Comparison of ENCODE assay signal across 10 cellular contexts in genomic region chr1:152926091-152926490, GRCh38. TPM values are rescaled to one million over a fixed set of nuclear protein-coding genes. Genes with fewer than 3 reads are reported as not detected.
DNase-seq lines count a peak whose midpoint lies in the region; ATAC-seq, FAIRE-seq and TF ChIP-seq lines count a peak whose summit lies in the region.
"Had no signal": no experiment of that assay in that cellular context is flagged by ENCODE, and none has a peak within 500 bp of the region (broad histone marks: within the 10 kb centered on the region; RNA-seq: fewer than 3 reads in every experiment).

No MANE protein-coding gene starts in this region.

- no peaks in the 10 kb centered on the region for H3K9me3 Mint-ChIP-seq in activated T-cell treated with anti-CD3 and anti-CD28 coated beads, Interleukin-2, amount 50 U/mL, for 24 hours

- peak; percentile 80 for TF ChIP-seq CTCF in KMS-11 (conservative IDR thresholded peaks at IDR 0.05; ENCODE audit: low read depth, low read length)
- peak; percentile 76 for TF ChIP-seq CTCF in bronchial epithelial cell (IDR thresholded peaks at IDR 0.05; ENCODE audit: insufficient read depth, low read length, severe bottlenecking)

- no peaks in the 10 kb centered on the region for H3K4me1 Mint-ChIP-seq in activated T-cell treated with anti-CD3 and anti-CD28 coated beads, Interleukin-2, amount 50 U/mL, for 24 hours (ENCODE audit: low read depth)

- no peak overlapping the region for H3K27ac ChIP-seq in KMS-11

- no peaks in the 10 kb centered on the region for H3K4me1 ChIP-seq in KMS-11 (ENCODE audit: low read depth, poor library complexity, severe bottlenecking)

- no peak overlapping the region for H3K4me3 Mint-ChIP-seq in activated T-cell treated with anti-CD3 and anti-CD28 coated beads, Interleukin-2, amount 50 U/mL, for 24 hours

- no peaks in the 10 kb centered on the region for H3K36me3 ChIP-seq in KMS-11 (ENCODE audit: insufficient read depth)
- H3K36me3 ChIP-seq in bronchial epithelial cell (ENCODE audit: control insufficient read depth, insufficient read depth, low read length), result no peaks in the 10 kb centered on the region

- no peak overlapping the region for H3K4me2 ChIP-seq in KMS-11

- H3K36me3 Mint-ChIP-seq in activated T-cell treated with anti-CD3 and anti-CD28 coated beads, Interleukin-2, amount 50 U/mL, for 24 hours (ENCODE audit: low read depth), result no peaks in the 10 kb centered on the region

- no peaks in the 10 kb centered on the region for H3K27me3 ChIP-seq in KMS-11 (ENCODE audit: insufficient read depth, low read depth)
- no peaks in the 10 kb centered on the region for H3K27me3 ChIP-seq in bronchial epithelial cell (ENCODE audit: control insufficient read depth, insufficient read depth, low read length)

- no peaks in the 10 kb centered on the region for H3K79me2 ChIP-seq in KMS-11 (ENCODE audit: insufficient read depth, low read depth)

- no peak overlapping the region for H3K4me3 ChIP-seq in KMS-11 (IDR thresholded peaks at IDR 0.05; ENCODE audit: insufficient read depth, low read depth, low read length)
- H3K4me3 ChIP-seq in bronchial epithelial cell (ENCODE audit: low read depth, low read length), result no peak overlapping the region

- H3K9ac ChIP-seq in KMS-11, result no peak overlapping the region

- H4K20me1 ChIP-seq in KMS-11 (ENCODE audit: insufficient read depth), result no peaks in the 10 kb centered on the region

- ATAC-seq in GM18505 (IDR thresholded peaks at IDR 0.05; ENCODE audit: unreplicated experiment) (no peak), GM18519 (IDR thresholded peaks at IDR 0.05; ENCODE audit: low FRiP score, unreplicated experiment) (no peak)

- H3K27me3 Mint-ChIP-seq in activated T-cell treated with anti-CD3 and anti-CD28 coated beads, Interleukin-2, amount 50 U/mL, for 24 hours, result peaks cover 29% of the 10 kb centered on the region

- no peak overlapping the region for H3K27ac Mint-ChIP-seq in activated T-cell treated with anti-CD3 and anti-CD28 coated beads, Interleukin-2, amount 50 U/mL, for 24 hours

- no peak for TF ChIP-seq POLR2A in GM18505 (IDR thresholded peaks at IDR 0.05; ENCODE audit: borderline replicate concordance, extremely low read depth, insufficient read depth, insufficient read length)

- no peak for FAIRE-seq in bronchial epithelial cell (lab: Jason Lieb, UNC)
- FAIRE-seq in urothelium cell line (lab: Jason Lieb, UNC), result no peak
- FAIRE-seq: small intestine had no signal

- no peak overlapping the region for H2AFZ ChIP-seq in KMS-11 (ENCODE audit: low read depth)

- DNase-seq in SHP77 (lab: John Stamatoyannopoulos, UW), result peak; percentile 54 to 68
- DNase-seq in SHP77 treated with DMSO at 0.1 percent for 48 hours (lab: John Stamatoyannopoulos, UW), result no peak
- DNase-seq in bronchial epithelial cell (ENCODE audit: low read depth), result peak; percentile 70
- peak; percentile 53 for DNase-seq in urothelium cell line (ENCODE audit: low spot score)
- DNase-seq in activated T-cell treated with anti-CD3 and anti-CD28 coated beads, Interleukin-2, amount 50 U/mL, for 24 hours, result no peak
- DNase-seq: small intestine had no signal

RNA-seq across cellular contexts. Expression of gene IVL, which starts 17.7 kb away (rescaled TPM):
- 1.6 and 14.6 TPM in 2 replicates for total RNA-seq in bronchial epithelial cell

RNA-seq across cellular contexts. Expression of gene SPRR5, which starts 20.9 kb away (rescaled TPM):
- not detected in 2 replicates for total RNA-seq in bronchial epithelial cell
- total RNA-seq: ureter had no signal

RNA-seq across cellular contexts. Expression of gene SPRR4, which starts 44.4 kb away (rescaled TPM):
- total RNA-seq in bronchial epithelial cell, result not detected in 2 replicates
- total RNA-seq: ureter had no signal

RNA-seq across cellular contexts. Expression of gene SMCP, which starts 48.0 kb away (rescaled TPM):
- total RNA-seq in bronchial epithelial cell, result not detected in 2 replicates
- total RNA-seq: ureter had no signal

RNA-seq across cellular contexts. Expression of gene SPRR1A, which starts 57.8 kb away (rescaled TPM):
- total RNA-seq in bronchial epithelial cell, result 41.2 TPM in 1 of 2 replicates, not detected in the other

Comparison
In these comparisons a context has a peak if more than half of its experiments do, and no peak if none do; other contexts are left out.
1. DNase-seq: peak in SHP77 (2 of 2), bronchial epithelial cell (single experiment) and urothelium cell line (single experiment); none in SHP77 treated with DMSO at 0.1 percent for 48 hours (single experiment) and activated T-cell treated with anti-CD3 and anti-CD28 coated beads, Interleukin-2, amount 50 U/mL, for 24 hours (single experiment).